8 cellular contexts compared by ENCODE assay signal in the genomic region with DNA sequence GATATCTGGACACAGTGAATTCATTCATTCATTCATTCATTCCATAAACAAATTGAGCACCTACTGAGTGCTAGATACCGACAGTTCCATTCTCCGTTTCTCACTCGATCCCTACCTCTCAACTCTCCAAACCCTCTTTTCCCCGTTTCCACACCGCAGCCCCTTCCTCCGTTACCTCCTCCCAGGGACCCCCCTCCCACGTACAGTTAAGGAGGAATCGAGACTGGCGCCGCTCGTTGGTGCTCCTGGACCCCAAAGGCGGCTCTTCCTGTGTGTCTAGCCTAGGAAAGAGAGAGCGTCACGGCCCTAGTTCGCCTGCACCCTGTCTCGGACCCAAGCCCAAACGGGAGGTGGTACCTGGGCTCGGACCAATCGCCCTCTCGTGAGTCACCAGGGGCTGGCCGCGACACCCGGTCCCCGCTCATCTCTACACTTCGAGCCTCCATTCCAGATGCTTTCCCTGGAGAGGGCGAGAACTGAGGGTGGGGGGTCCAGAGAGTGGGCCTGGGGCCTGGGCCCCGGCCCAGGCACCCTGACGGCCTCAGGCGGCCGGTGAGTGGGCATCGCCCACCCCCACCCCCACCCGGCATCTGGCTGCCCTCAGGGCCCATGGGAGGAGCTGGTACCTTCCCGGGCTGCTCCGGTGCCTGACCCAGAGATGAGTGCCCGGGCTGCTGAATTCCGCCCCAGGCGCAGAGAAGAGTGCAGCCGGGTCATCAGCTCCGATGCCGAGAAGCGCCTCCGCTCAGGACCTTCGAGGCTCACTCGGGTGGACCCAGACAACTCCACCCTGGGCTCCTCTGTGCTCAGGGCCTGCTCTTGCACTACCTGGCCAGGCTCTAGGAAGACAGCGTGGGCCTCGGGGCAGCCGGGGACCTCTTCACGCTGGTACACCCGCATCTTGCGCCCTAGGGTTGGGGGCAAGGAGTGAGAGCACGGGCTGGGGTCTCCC. TPM values are rescaled to one million over a fixed set of nuclear protein-coding genes. Genes with fewer than 3 reads are reported as not detected.
A peak's percentile ranks its signal among the peaks of the same experiment; 100 is the strongest.
DNase-seq lines count a peak whose midpoint lies in the region; ATAC-seq, FAIRE-seq and TF ChIP-seq lines count a peak whose summit lies in the region.

No MANE protein-coding gene starts in this region.

- in situ Hi-C loops in IMR-90 (cut with MboI; ENCODE audit: low sequenced_read_pairs) = no loop called here
- in situ Hi-C loops in G401 (cut with HindIII; ENCODE audit: low sequenced_read_pairs) = no loop called here

- H3K23ac ChIP-seq in IMR-90 (ENCODE audit: low read depth, low read length) = peak overlapping the region; percentile 92

- H3K4me3 ChIP-seq in AG09309 (ENCODE audit: control insufficient read depth, low read depth, low read length) (peak overlapping the region; percentile 69), IMR-90 (ENCODE audit: insufficient read depth, low read depth, low read length) (peak overlapping the region; percentile 32), bronchial epithelial cell (ENCODE audit: low read depth, low read length) (peak overlapping the region; percentile 43), muscle layer of colon (ENCODE audit: low read depth in 1 of 2, low read length in 2 of 2) (peak overlapping the region; percentile 43 to 68)

- H4K91ac ChIP-seq in IMR-90 (ENCODE audit: insufficient read depth, low read depth, low read length) = peak overlapping the region; percentile 65

- H2BK15ac ChIP-seq in IMR-90 (ENCODE audit: low read depth, low read length) = no peak overlapping the region; the same call in 2 of the 3 replicates

- H2AFZ ChIP-seq in IMR-90 (replicated peaks; ENCODE audit: low read length, poor library complexity) = peak overlapping the region; percentile 83

- peak overlapping the region; percentile 16 for H2BK20ac ChIP-seq in IMR-90 (ENCODE audit: low read depth, low read length)

- DNase-seq in AG09309 (ENCODE audit: low read depth) (no peak), IMR-90 (no peak), bronchial epithelial cell (ENCODE audit: low read depth) (no peak), epidermal melanocyte (ENCODE audit: insufficient read length, low spot score) (no peak), NAMALWA (ENCODE audit: low spot score) (no peak), DMS53 treated with DMSO at 0.1 percent for 48 hours (lab: John Stamatoyannopoulos, UW; ENCODE audit: unreplicated experiment) (no peak), G401 (ENCODE audit: low spot score) (no peak)

- POLR2A ChIA-PET in IMR-90 (lab: Charles Lee; ENCODE audit: unreplicated experiment) = interaction anchor here (0.7 kb wide), 2 partner anchors 10 to 19 kb away, joined by 3 read pairs; no protein-coding TSS in a partner anchor

- peak overlapping the region; percentile 76 for H3K27ac ChIP-seq in IMR-90 (ENCODE audit: insufficient read depth, low read length)
- H3K27ac ChIP-seq in muscle layer of colon (ENCODE audit: low read depth, low read length) = peak overlapping the region; percentile 66

- H3K27me3 ChIP-seq in IMR-90 (ENCODE audit: control insufficient read depth, insufficient read depth, low read length) = no peaks in the 10 kb centered on the region
- H3K27me3 ChIP-seq in bronchial epithelial cell (ENCODE audit: control insufficient read depth, insufficient read depth, low read length) = no peaks in the 10 kb centered on the region
- H3K27me3 ChIP-seq in muscle layer of colon (ENCODE audit: control insufficient read depth in 1 of 2, insufficient read depth in 2 of 2, low read length in 2 of 2) = no peaks in the 10 kb centered on the region

- H3K9me3 ChIP-seq in IMR-90 (ENCODE audit: control insufficient read depth, insufficient read depth, low read length) (no peaks in the 10 kb centered on the region), muscle layer of colon (ENCODE audit: low read length) (no peaks in the 10 kb centered on the region)

- dilution Hi-C loops in IMR-90 (cut with HindIII; ENCODE audit: low sequenced_read_pairs, unreplicated experiment) = no loop called here

- CTCF ChIA-PET in IMR-90 (lab: Yijun Ruan, JAX) = interaction anchor here (0.6 kb wide), 1 partner anchor 12 kb away, joined by 3 read pairs; no protein-coding TSS in a partner anchor

- H2BK5ac ChIP-seq in IMR-90 (ENCODE audit: low read depth, low read length, poor library complexity, severe bottlenecking) = peak overlapping the region; percentile 77

- peak overlapping the region; percentile 79 for H4K5ac ChIP-seq in IMR-90 (ENCODE audit: low read depth, low read length)

- peak overlapping the region; percentile 91 for H3K56ac ChIP-seq in IMR-90 (ENCODE audit: extremely low read depth, insufficient read depth, low read length)

- no peaks in the 10 kb centered on the region for H4K20me1 ChIP-seq in IMR-90 (ENCODE audit: insufficient read depth, low read length)

- H2AK9ac ChIP-seq in IMR-90 (replicated peaks; ENCODE audit: low read depth, low read length, poor library complexity) = peak overlapping the region; percentile 92

- H3K14ac ChIP-seq in IMR-90 (replicated peaks; ENCODE audit: low read depth, low read length) = peak overlapping the region; percentile 80

- H3K9ac ChIP-seq in IMR-90 (ENCODE audit: low read depth, low read length) = peak overlapping the region; percentile 80
- no peak overlapping the region for H3K9ac ChIP-seq in muscle layer of colon (ENCODE audit: low read length)

- peaks cover 9% of the 10 kb centered on the region for H3K4me1 ChIP-seq in IMR-90 (ENCODE audit: control insufficient read depth, insufficient read depth, low read length)
- H3K4me1 ChIP-seq in muscle layer of colon (ENCODE audit: insufficient read depth, low read length) = peaks cover 5% of the 10 kb centered on the region

- peak overlapping the region; percentile 21 for H2BK120ac ChIP-seq in IMR-90 (ENCODE audit: low read depth, low read length)

- peaks cover 7 to 21% of the 10 kb centered on the region in 2 experiments; a peak in 3 of 4 replicates for H3K79me1 ChIP-seq in IMR-90 (ENCODE audit: low read depth in 1 of 2, low read length in 2 of 2)

- WGBS in IMR-90 (ENCODE audit: extremely low coverage in 2 of 2, insufficient read length in 1 of 2), 2 experiments = 55% methylated on average over 11 of the region's 51 CpGs; no CpG with 5 or more reads in 1 of the 2 experiments

- no peak for TF ChIP-seq POLR2A in IMR-90 (IDR thresholded peaks at IDR 0.05; ENCODE audit: low read depth, low read length)

- TF ChIP-seq CTCF in AG09309 (IDR thresholded peaks at IDR 0.05; ENCODE audit: control insufficient read depth, insufficient read depth, low read depth, low read length, missing control alignments) (no peak), IMR-90 (conservative IDR thresholded peaks at IDR 0.05; ENCODE audit: low read depth, low read length) (no peak), bronchial epithelial cell (IDR thresholded peaks at IDR 0.05; ENCODE audit: insufficient read depth, low read length, severe bottlenecking) (no peak)

- peak overlapping the region; percentile 86 for H2AK5ac ChIP-seq in IMR-90 (ENCODE audit: low read depth, low read length)

- intact Hi-C loops in IMR-90 (cut with micrococcal nuclease) = loop anchor here (5.0 kb wide), 2 partner anchors 35 to 160 kb away; partner anchors contain the start of gene SZRD1

- H3K9me1 ChIP-seq in IMR-90 (ENCODE audit: insufficient read depth, low read length) = peaks cover 6% of the 10 kb centered on the region; the same call in 1 of the 2 replicates

- no TSS peak for BruUV-seq in IMR-90 (replicated peaks; lab: Mats Ljungman, UMichigan)

- peak overlapping the region; percentile 68 for H3K18ac ChIP-seq in IMR-90 (ENCODE audit: low read depth, low read length)

- FAIRE-seq in bronchial epithelial cell (lab: Jason Lieb, UNC) = no peak

- H3K4ac ChIP-seq in IMR-90 (ENCODE audit: low read depth, low read length) = peak overlapping the region; percentile 84

- peak overlapping the region; percentile 59 to 96 for H4K8ac ChIP-seq in IMR-90 (ENCODE audit: low read depth in 2 of 2, low read length in 2 of 2)

- H3K36me3 ChIP-seq in IMR-90 (ENCODE audit: control insufficient read depth, insufficient read depth, low read length) (no peaks in the 10 kb centered on the region; the same call in 1 of the 2 replicates), bronchial epithelial cell (ENCODE audit: control insufficient read depth, insufficient read depth, low read length) (peaks cover 1% of the 10 kb centered on the region), muscle layer of colon (ENCODE audit: insufficient read depth, low read length) (no peaks in the 10 kb centered on the region)

- TF ChIP-seq RAD21 in IMR-90 (IDR thresholded peaks at IDR 0.05; ENCODE audit: low read length) = no peak

- peak overlapping the region; percentile 83 for H3K4me2 ChIP-seq in IMR-90 (ENCODE audit: low read depth, low read length)

- ATAC-seq in IMR-90 (ENCODE audit: low read depth) = no peak

TF ChIP-seq in IMR-90, 13 proteins besides CTCF, POLR2A, EP300 and RAD21 (continues in another document):
- TF ChIP-seq SMC3 (IDR thresholded peaks at IDR 0.05; ENCODE audit: low read depth, low read length) = no peak
- no peak for TF ChIP-seq BHLHE40 (IDR thresholded peaks at IDR 0.05; ENCODE audit: low read depth, low read length)

RNA-seq across cellular contexts. Expression of gene ARHGEF19, which starts 4.9 kb away (rescaled TPM):
- total RNA-seq in IMR-90 (2012; rRNA removed) (3.3 and 4.5 TPM in 2 replicates), bronchial epithelial cell (3.2 and 6.1 TPM in 2 replicates)
- polyA plus RNA-seq in IMR-90 (2012; rRNA removed) = 16.8 and 17.2 TPM in 2 replicates
- polyA plus RNA-seq in IMR-90 (2012; cell fraction: cytosol; rRNA removed) = 13.6 and 18.3 TPM in 2 replicates
- polyA plus RNA-seq in IMR-90 (2012; cell fraction: nucleus; rRNA removed; ENCODE audit: low replicate concordance) = 34.8 and 65.2 TPM in 2 replicates
- 4.7 and 7.4 TPM in 2 replicates for total RNA-seq in G401 (2014; rRNA removed; shearing (Covaris generic))

RNA-seq across cellular contexts. Expression of gene CPLANE2, which starts 29.4 kb away (rescaled TPM):
- total RNA-seq in IMR-90 (2012; rRNA removed) = 3.2 and 3.3 TPM in 2 replicates
- 5.8 and 7.5 TPM in 2 replicates for polyA plus RNA-seq in IMR-90 (2012; rRNA removed)
- polyA plus RNA-seq in IMR-90 (2012; cell fraction: cytosol; rRNA removed) = 3.2 and 10.3 TPM in 2 replicates
- 3.8 and 21.9 TPM in 2 replicates for polyA plus RNA-seq in IMR-90 (2012; cell fraction: nucleus; rRNA removed; ENCODE audit: low replicate concordance)
- 5.8 and 14.5 TPM in 2 replicates for total RNA-seq in bronchial epithelial cell
- total RNA-seq in G401 (2014; rRNA removed; shearing (Covaris generic)) = 2.8 and 3.5 TPM in 2 replicates

RNA-seq across cellular contexts. Expression of gene EPHA2, which starts 51.7 kb away (rescaled TPM):
- total RNA-seq in IMR-90 (2012; rRNA removed) (22.5 and 24.0 TPM in 2 replicates), bronchial epithelial cell (117 and 144 TPM in 2 replicates)
- polyA plus RNA-seq in IMR-90 (2012; rRNA removed) = 72.6 and 82.5 TPM in 2 replicates
- polyA plus RNA-seq in IMR-90 (2012; cell fraction: cytosol; rRNA removed) = 65.8 and 89.5 TPM in 2 replicates
- polyA plus RNA-seq in IMR-90 (2012; cell fraction: nucleus; rRNA removed; ENCODE audit: low replicate concordance) = 96.5 and 215 TPM in 2 replicates
- 33.5 and 45.6 TPM in 2 replicates for total RNA-seq in G401 (2014; rRNA removed; shearing (Covaris generic))
